Comparison of ENCODE assay signal across 1 cellular context in the genomic region with DNA sequence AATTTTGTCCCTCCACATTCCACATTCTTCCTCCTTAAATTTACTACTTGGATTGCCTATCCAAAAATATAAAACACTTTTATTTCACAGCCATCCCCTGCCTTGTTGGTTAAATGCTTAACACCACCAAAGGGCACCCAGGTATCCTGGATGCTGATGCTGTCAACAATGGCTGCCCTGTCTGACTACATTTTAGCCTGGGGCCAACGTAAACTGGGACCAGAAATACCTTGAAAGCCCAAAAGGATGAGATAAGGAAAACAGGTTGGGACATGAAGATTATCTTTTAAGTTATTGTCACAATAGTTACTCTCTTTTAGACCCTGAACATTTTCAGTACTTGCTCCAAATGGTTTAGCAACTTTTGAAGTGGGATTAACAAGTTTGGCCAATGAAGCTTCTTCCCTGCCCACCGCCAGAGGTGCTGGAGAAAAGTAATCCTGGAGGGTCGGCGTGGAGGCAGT.
TF ChIP-seq lines count a peak whose summit lies in the region.

No MANE protein-coding gene starts in this region.

TF ChIP-seq in K562, 482 proteins besides CTCF, POLR2A, EP300 and RAD21 (continued from another document):
- TF ChIP-seq, protein P1, sequence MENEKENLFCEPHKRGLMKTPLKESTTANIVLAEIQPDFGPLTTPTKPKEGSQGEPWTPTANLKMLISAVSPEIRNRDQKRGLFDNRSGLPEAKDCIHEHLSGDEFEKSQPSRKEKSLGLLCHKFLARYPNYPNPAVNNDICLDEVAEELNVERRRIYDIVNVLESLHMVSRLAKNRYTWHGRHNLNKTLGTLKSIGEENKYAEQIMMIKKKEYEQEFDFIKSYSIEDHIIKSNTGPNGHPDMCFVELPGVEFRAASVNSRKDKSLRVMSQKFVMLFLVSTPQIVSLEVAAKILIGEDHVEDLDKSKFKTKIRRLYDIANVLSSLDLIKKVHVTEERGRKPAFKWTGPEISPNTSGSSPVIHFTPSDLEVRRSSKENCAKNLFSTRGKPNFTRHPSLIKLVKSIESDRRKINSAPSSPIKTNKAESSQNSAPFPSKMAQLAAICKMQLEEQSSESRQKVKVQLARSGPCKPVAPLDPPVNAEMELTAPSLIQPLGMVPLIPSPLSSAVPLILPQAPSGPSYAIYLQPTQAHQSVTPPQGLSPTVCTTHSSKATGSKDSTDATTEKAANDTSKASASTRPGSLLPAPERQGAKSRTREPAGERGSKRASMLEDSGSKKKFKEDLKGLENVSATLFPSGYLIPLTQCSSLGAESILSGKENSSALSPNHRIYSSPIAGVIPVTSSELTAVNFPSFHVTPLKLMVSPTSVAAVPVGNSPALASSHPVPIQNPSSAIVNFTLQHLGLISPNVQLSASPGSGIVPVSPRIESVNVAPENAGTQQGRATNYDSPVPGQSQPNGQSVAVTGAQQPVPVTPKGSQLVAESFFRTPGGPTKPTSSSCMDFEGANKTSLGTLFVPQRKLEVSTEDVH (IDR thresholded peaks at IDR 0.05; ENCODE audit: low read depth, partially characterized antibody), result no peak
- TF ChIP-seq, protein P2, sequence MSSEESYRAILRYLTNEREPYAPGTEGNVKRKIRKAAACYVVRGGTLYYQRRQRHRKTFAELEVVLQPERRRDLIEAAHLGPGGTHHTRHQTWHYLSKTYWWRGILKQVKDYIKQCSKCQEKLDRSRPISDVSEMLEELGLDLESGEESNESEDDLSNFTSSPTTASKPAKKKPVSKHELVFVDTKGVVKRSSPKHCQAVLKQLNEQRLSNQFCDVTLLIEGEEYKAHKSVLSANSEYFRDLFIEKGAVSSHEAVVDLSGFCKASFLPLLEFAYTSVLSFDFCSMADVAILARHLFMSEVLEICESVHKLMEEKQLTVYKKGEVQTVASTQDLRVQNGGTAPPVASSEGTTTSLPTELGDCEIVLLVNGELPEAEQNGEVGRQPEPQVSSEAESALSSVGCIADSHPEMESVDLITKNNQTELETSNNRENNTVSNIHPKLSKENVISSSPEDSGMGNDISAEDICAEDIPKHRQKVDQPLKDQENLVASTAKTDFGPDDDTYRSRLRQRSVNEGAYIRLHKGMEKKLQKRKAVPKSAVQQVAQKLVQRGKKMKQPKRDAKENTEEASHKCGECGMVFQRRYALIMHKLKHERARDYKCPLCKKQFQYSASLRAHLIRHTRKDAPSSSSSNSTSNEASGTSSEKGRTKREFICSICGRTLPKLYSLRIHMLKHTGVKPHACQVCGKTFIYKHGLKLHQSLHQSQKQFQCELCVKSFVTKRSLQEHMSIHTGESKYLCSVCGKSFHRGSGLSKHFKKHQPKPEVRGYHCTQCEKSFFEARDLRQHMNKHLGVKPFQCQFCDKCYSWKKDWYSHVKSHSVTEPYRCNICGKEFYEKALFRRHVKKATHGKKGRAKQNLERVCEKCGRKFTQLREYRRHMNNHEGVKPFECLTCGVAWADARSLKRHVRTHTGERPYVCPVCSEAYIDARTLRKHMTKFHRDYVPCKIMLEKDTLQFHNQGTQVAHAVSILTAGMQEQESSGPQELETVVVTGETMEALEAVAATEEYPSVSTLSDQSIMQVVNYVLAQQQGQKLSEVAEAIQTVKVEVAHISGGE (CRISPR knock-in tag; IDR thresholded peaks at IDR 0.05), result no peak
- TF ChIP-seq BRCA1 (IDR thresholded peaks at IDR 0.05) (no peak), BRCA1 (CRISPR knock-in tag; IDR thresholded peaks at IDR 0.05) (no peak)
